In genomic region chr19:10421240-10421948, GRCh38 we compare ENCODE assay signal across 9 cellular contexts. TPM values are rescaled to one million over a fixed set of nuclear protein-coding genes. Genes with fewer than 3 reads are reported as not detected.
DNase-seq lines count a peak whose midpoint lies in the region; ATAC-seq lines count a peak whose summit lies in the region.
"Had no signal": no experiment of that assay in that cellular context is flagged by ENCODE, and none has a peak within 500 bp of the region (broad histone marks: within the 10 kb centered on the region; RNA-seq: fewer than 3 reads in every experiment).

No MANE protein-coding gene starts in this region.

- ATAC-seq in activated CD8-positive, alpha-beta T cell treated with anti-CD3 and anti-CD28 coated beads, Interleukin-2, amount 10 ng/mL, durations not matched to agents 7 days and 5 days = no peak
- ATAC-seq in natural killer cell treated with Interleukin-12 subunit alpha and Interleukin-12 subunit beta and Interleukin-15 and Interleukin-18, amount 100 ng/mL, for 72 hours = peak; percentile 21 to 62
- ATAC-seq in HG03159 (IDR thresholded peaks at IDR 0.05; ENCODE audit: unreplicated experiment) (no peak), HG02798 (IDR thresholded peaks at IDR 0.05; ENCODE audit: poor library complexity, unreplicated experiment) (no peak)

- no peak overlapping the region for H3K27ac ChIP-seq in HUES6 (ENCODE audit: low read depth, low read length)
- H3K27ac ChIP-seq: parathyroid adenoma had no signal

- DNase-seq in D341Med (ENCODE audit: low spot score) (peak; percentile 8), NCI-H526 (lab: John Stamatoyannopoulos, UW) (no peak), NCI-H748 (lab: John Stamatoyannopoulos, UW; ENCODE audit: unreplicated experiment) (no peak)
- peak; percentile 75 for DNase-seq in activated CD8-positive, alpha-beta T cell treated with anti-CD3 and anti-CD28 coated beads, Interleukin-2, amount 10 ng/mL, durations not matched to agents 7 days and 5 days
- peak; percentile 86 for DNase-seq in natural killer cell treated with Interleukin-12 subunit alpha and Interleukin-12 subunit beta and Interleukin-15 and Interleukin-18, amount 100 ng/mL, for 72 hours (ENCODE audit: low spot score)

- H3K4me1 ChIP-seq in HUES6 (ENCODE audit: control insufficient read depth, insufficient read depth, low read length) = peaks cover 26% of the 10 kb centered on the region

- no peaks in the 10 kb centered on the region for H3K36me3 ChIP-seq in HUES6 (ENCODE audit: control insufficient read depth, insufficient read depth, low read length)

- peaks cover 91% of the 10 kb centered on the region for H3K27me3 ChIP-seq in HUES6 (ENCODE audit: control insufficient read depth, insufficient read depth, low read length)

- H3K9me3 ChIP-seq in HUES6 (ENCODE audit: control insufficient read depth, insufficient read depth, low read depth, low read length) = no peaks in the 10 kb centered on the region

- no peak overlapping the region for H3K9ac ChIP-seq in HUES6 (ENCODE audit: low read length)
- H3K9ac ChIP-seq: parathyroid adenoma had no signal

- peak overlapping the region; percentile 77 for H3K27ac Mint-ChIP-seq in activated CD8-positive, alpha-beta T cell treated with anti-CD3 and anti-CD28 coated beads, Interleukin-2, amount 10 ng/mL, durations not matched to agents 7 days and 5 days
- H3K27ac Mint-ChIP-seq in natural killer cell treated with Interleukin-12 subunit alpha and Interleukin-12 subunit beta and Interleukin-15 and Interleukin-18, amount 100 ng/mL, for 72 hours = peak overlapping the region; percentile 66 to 74

- peaks cover 25% of the 10 kb centered on the region for H3K36me3 Mint-ChIP-seq in activated CD8-positive, alpha-beta T cell treated with anti-CD3 and anti-CD28 coated beads, Interleukin-2, amount 10 ng/mL, durations not matched to agents 7 days and 5 days (ENCODE audit: low read depth)
- no peaks in the 10 kb centered on the region for H3K36me3 Mint-ChIP-seq in natural killer cell treated with Interleukin-12 subunit alpha and Interleukin-12 subunit beta and Interleukin-15 and Interleukin-18, amount 100 ng/mL, for 72 hours

- POLR2A ChIA-PET in activated CD8-positive, alpha-beta T cell treated with anti-CD3 and anti-CD28 coated beads, Interleukin-2, amount 10 ng/mL, durations not matched to agents 7 days and 5 days (lab: Charles Lee) = interaction anchor here (0.9 to 8.9 kb wide), 5 partner anchors 9 to 227 kb away, joined by 3 to 239 read pairs (median 4); partner anchors contain the start of genes CDC37 and DNMT1

- no peaks in the 10 kb centered on the region for H3K27me3 Mint-ChIP-seq in activated CD8-positive, alpha-beta T cell treated with anti-CD3 and anti-CD28 coated beads, Interleukin-2, amount 10 ng/mL, durations not matched to agents 7 days and 5 days (ENCODE audit: low read depth)
- H3K27me3 Mint-ChIP-seq in natural killer cell treated with Interleukin-12 subunit alpha and Interleukin-12 subunit beta and Interleukin-15 and Interleukin-18, amount 100 ng/mL, for 72 hours = peaks cover 11 to 14% of the 10 kb centered on the region in 2 donors

- peak overlapping the region; percentile 94 for H3K4me3 Mint-ChIP-seq in activated CD8-positive, alpha-beta T cell treated with anti-CD3 and anti-CD28 coated beads, Interleukin-2, amount 10 ng/mL, durations not matched to agents 7 days and 5 days
- H3K4me3 Mint-ChIP-seq in natural killer cell treated with Interleukin-12 subunit alpha and Interleukin-12 subunit beta and Interleukin-15 and Interleukin-18, amount 100 ng/mL, for 72 hours = peak overlapping the region; percentile 94

- CTCF ChIA-PET in activated CD8-positive, alpha-beta T cell treated with anti-CD3 and anti-CD28 coated beads, Interleukin-2, amount 10 ng/mL, durations not matched to agents 7 days and 5 days (lab: Charles Lee) = interaction anchor here (1.3 to 27.0 kb wide), 5 partner anchors 3 to 161 kb away, joined by 4 to 1132 read pairs (median 7); partner anchors contain the start of genes CDC37, ICAM1 and PDE4A

- no peaks in the 10 kb centered on the region for H3K9me3 Mint-ChIP-seq in activated CD8-positive, alpha-beta T cell treated with anti-CD3 and anti-CD28 coated beads, Interleukin-2, amount 10 ng/mL, durations not matched to agents 7 days and 5 days (ENCODE audit: insufficient read depth)
- no peaks in the 10 kb centered on the region for H3K9me3 Mint-ChIP-seq in natural killer cell treated with Interleukin-12 subunit alpha and Interleukin-12 subunit beta and Interleukin-15 and Interleukin-18, amount 100 ng/mL, for 72 hours

- peak overlapping the region; percentile 62 for H3K4me3 ChIP-seq in HUES6 (ENCODE audit: low read depth, low read length)

- peaks cover 79% of the 10 kb centered on the region for H3K4me1 Mint-ChIP-seq in activated CD8-positive, alpha-beta T cell treated with anti-CD3 and anti-CD28 coated beads, Interleukin-2, amount 10 ng/mL, durations not matched to agents 7 days and 5 days (ENCODE audit: low read depth)
- peaks cover 58 to 62% of the 10 kb centered on the region in 2 donors for H3K4me1 Mint-ChIP-seq in natural killer cell treated with Interleukin-12 subunit alpha and Interleukin-12 subunit beta and Interleukin-15 and Interleukin-18, amount 100 ng/mL, for 72 hours (ENCODE audit: low read depth in 2 of 2)

RNA-seq across cellular contexts. Expression of gene PDE4A, which starts 1.1 kb away (rescaled TPM):
- 10 to 100 TPM; 54.2 to 56.0 TPM for total RNA-seq in activated CD8-positive, alpha-beta T cell treated with anti-CD3 and anti-CD28 coated beads, Interleukin-2, amount 10 ng/mL, durations not matched to agents 7 days and 5 days
- 10 to 100 TPM; 14.5 to 46.6 TPM for total RNA-seq in natural killer cell treated with Interleukin-12 subunit alpha and Interleukin-12 subunit beta and Interleukin-15 and Interleukin-18, amount 100 ng/mL, for 72 hours

RNA-seq across cellular contexts. Expression of gene CDC37, which starts 18.1 kb away (rescaled TPM):
- 100 to 1,000 TPM; 264 to 288 TPM for total RNA-seq in activated CD8-positive, alpha-beta T cell treated with anti-CD3 and anti-CD28 coated beads, Interleukin-2, amount 10 ng/mL, durations not matched to agents 7 days and 5 days
- 100 to 1,000 TPM; 228 to 368 TPM for total RNA-seq in natural killer cell treated with Interleukin-12 subunit alpha and Interleukin-12 subunit beta and Interleukin-15 and Interleukin-18, amount 100 ng/mL, for 72 hours

RNA-seq across cellular contexts. Expression of gene TYK2, which starts 41.0 kb away (rescaled TPM):
- 100 to 1,000 TPM; 216 to 240 TPM for total RNA-seq in activated CD8-positive, alpha-beta T cell treated with anti-CD3 and anti-CD28 coated beads, Interleukin-2, amount 10 ng/mL, durations not matched to agents 7 days and 5 days
- 100 to 1,000 TPM; 310 to 453 TPM for total RNA-seq in natural killer cell treated with Interleukin-12 subunit alpha and Interleukin-12 subunit beta and Interleukin-15 and Interleukin-18, amount 100 ng/mL, for 72 hours

Comparison
In these comparisons a context has a peak if more than half of its experiments do, and no peak if none do; other contexts are left out.
1. DNase-seq: peak in D341Med (single experiment), activated CD8-positive, alpha-beta T cell treated with anti-CD3 and anti-CD28 coated beads, Interleukin-2, amount 10 ng/mL, durations not matched to agents 7 days and 5 days (single experiment) and natural killer cell treated with Interleukin-12 subunit alpha and Interleukin-12 subunit beta and Interleukin-15 and Interleukin-18, amount 100 ng/mL, for 72 hours (single experiment); none in NCI-H526 (0 of 2) and NCI-H748 (single experiment).
2. ATAC-seq: peak in natural killer cell treated with Interleukin-12 subunit alpha and Interleukin-12 subunit beta and Interleukin-15 and Interleukin-18, amount 100 ng/mL, for 72 hours (2 of 2); none in activated CD8-positive, alpha-beta T cell treated with anti-CD3 and anti-CD28 coated beads, Interleukin-2, amount 10 ng/mL, durations not matched to agents 7 days and 5 days (single experiment), HG03159 (single experiment) and HG02798 (single experiment).